ENCODE assay signal across 18 cellular contexts in the genomic region with DNA sequence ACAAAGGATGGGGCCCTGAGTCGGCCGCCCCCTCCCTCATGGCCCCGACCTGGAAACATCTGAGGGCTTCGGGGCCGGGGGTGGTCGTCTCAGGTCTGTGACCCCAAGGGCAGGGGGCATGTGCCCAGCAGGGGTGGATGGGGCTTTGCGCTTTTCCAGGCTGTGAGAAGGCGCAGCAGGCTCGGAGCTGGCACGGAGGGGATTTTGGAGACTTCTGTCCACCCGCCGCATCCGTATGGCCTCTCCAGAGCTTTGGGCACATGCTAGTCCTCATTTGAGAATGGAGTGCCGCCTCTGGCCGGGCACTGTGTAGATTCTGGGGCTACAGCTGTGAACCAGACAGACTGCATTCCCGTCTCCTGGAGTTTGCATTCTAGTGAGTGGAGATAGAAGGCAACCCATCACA.
"Had no signal": no experiment of that assay in that cellular context is flagged by ENCODE, and none has a peak within 500 bp of the region (broad histone marks: within the 10 kb centered on the region; RNA-seq: fewer than 3 reads in every experiment).

No MANE protein-coding gene starts in this region.

- H3K36me3 ChIP-seq: cardiac muscle cell, neutrophil, pancreas, right lobe of liver, upper lobe of right lung had no signal

- H3K36me3 Mint-ChIP-seq: activated naive CD8-positive, alpha-beta T cell treated with anti-CD3 and anti-CD28 coated beads, Interleukin-2, amount 10 ng/mL, durations not matched to agents 7 days and 5 days; naive thymus-derived CD8-positive, alpha-beta T cell; stimulated activated memory B cell treated with anti-CD40 and anti-IgM and Interleukin-4, amounts not matched to agents 10 μg/mL and 1 μg/mL and 100 μg/mL, for 72 hours had no signal

- H3K9me3 ChIP-seq: neutrophil, pancreas, right lobe of liver, testis, upper lobe of right lung had no signal

- H3K4me3 Mint-ChIP-seq: activated naive CD8-positive, alpha-beta T cell treated with anti-CD3 and anti-CD28 coated beads, Interleukin-2, amount 10 ng/mL, durations not matched to agents 7 days and 5 days; naive thymus-derived CD8-positive, alpha-beta T cell; stimulated activated memory B cell treated with anti-CD40 and anti-IgM and Interleukin-4, amounts not matched to agents 10 μg/mL and 1 μg/mL and 100 μg/mL, for 72 hours; T-helper 17 cell had no signal

- ATAC-seq: foreskin keratinocyte; naive thymus-derived CD8-positive, alpha-beta T cell; stimulated activated memory B cell treated with anti-CD40 and anti-IgM and Interleukin-4, amounts not matched to agents 10 μg/mL and 1 μg/mL and 100 μg/mL, for 72 hours; T-helper 17 cell; upper lobe of right lung had no signal

- FAIRE-seq: pancreas had no signal

- H3K4me1 Mint-ChIP-seq: activated naive CD8-positive, alpha-beta T cell treated with anti-CD3 and anti-CD28 coated beads, Interleukin-2, amount 10 ng/mL, durations not matched to agents 7 days and 5 days; stimulated activated memory B cell treated with anti-CD40 and anti-IgM and Interleukin-4, amounts not matched to agents 10 μg/mL and 1 μg/mL and 100 μg/mL, for 72 hours had no signal

- DNase-seq: activated CD4-positive, alpha-beta T cell treated with anti-CD3 and anti-CD28 coated beads, Interleukin-2, amount 50 U/mL, for 48 hours; activated naive CD4-positive, alpha-beta T cell; activated naive CD8-positive, alpha-beta T cell treated with anti-CD3 and anti-CD28 coated beads, Interleukin-2, amount 10 ng/mL, durations not matched to agents 7 days and 5 days; amygdala; foreskin keratinocyte; hypothalamus; mesenchymal stem cell; stimulated activated CD4-positive, alpha-beta T cell treated with anti-CD3 and anti-CD28 coated beads, Interleukin-4, amount 100 ng/mL, for 4 hours; T-helper 17 cell; testis; upper lobe of right lung had no signal

- H3K27ac Mint-ChIP-seq: activated naive CD8-positive, alpha-beta T cell treated with anti-CD3 and anti-CD28 coated beads, Interleukin-2, amount 10 ng/mL, durations not matched to agents 7 days and 5 days; naive thymus-derived CD8-positive, alpha-beta T cell; stimulated activated memory B cell treated with anti-CD40 and anti-IgM and Interleukin-4, amounts not matched to agents 10 μg/mL and 1 μg/mL and 100 μg/mL, for 72 hours; T-helper 17 cell had no signal

- H3K4me3 ChIP-seq: cardiac muscle cell, pancreas, right lobe of liver, testis, upper lobe of right lung had no signal

- H3K27me3 ChIP-seq: testis had no signal

- H3K27ac ChIP-seq: cardiac muscle cell, foreskin keratinocyte, neutrophil, pancreas, right lobe of liver, testis, upper lobe of right lung, VCaP had no signal

- H3K4me1 ChIP-seq: foreskin keratinocyte, right lobe of liver had no signal

- H3K9me3 Mint-ChIP-seq: activated naive CD8-positive, alpha-beta T cell treated with anti-CD3 and anti-CD28 coated beads, Interleukin-2, amount 10 ng/mL, durations not matched to agents 7 days and 5 days; stimulated activated memory B cell treated with anti-CD40 and anti-IgM and Interleukin-4, amounts not matched to agents 10 μg/mL and 1 μg/mL and 100 μg/mL, for 72 hours had no signal
